In genomic region chr11:48101044-48101733, GRCh38 we compare ENCODE assay signal across 14 cellular contexts.
DNase-seq lines count a peak whose midpoint lies in the region; ATAC-seq and TF ChIP-seq lines count a peak whose summit lies in the region.
"Had no signal": no experiment of that assay in that cellular context is flagged by ENCODE, and none has a peak within 500 bp of the region (broad histone marks: within the 10 kb centered on the region; RNA-seq: fewer than 3 reads in every experiment).

No MANE protein-coding gene starts in this region.

- H2BK120ac ChIP-seq in IMR-90 (ENCODE audit: low read depth, low read length) = no peak overlapping the region

- peaks cover 24% of the 10 kb centered on the region for H4K20me1 ChIP-seq in IMR-90 (ENCODE audit: insufficient read depth, low read length)

- in situ Hi-C loops in IMR-90 (cut with MboI; ENCODE audit: low sequenced_read_pairs) = loop anchor here (10.0 kb wide), 1 partner anchor 246 kb away; no protein-coding TSS in a partner anchor

- intact Hi-C loops in IMR-90 (cut with micrococcal nuclease) = no loop called here
- intact Hi-C loops in left colon (cut with DNase I, micrococcal nuclease) = no loop called here

- H3K9me3 Mint-ChIP-seq in stimulated activated memory B cell treated with anti-CD40 and anti-IgM and Interleukin-4, amounts not matched to agents 10 μg/mL and 1 μg/mL and 100 μg/mL, for 72 hours = no peaks in the 10 kb centered on the region
- H3K9me3 Mint-ChIP-seq in stimulated activated naive CD8-positive, alpha-beta T cell treated with anti-CD3 and anti-CD28 coated beads, Interleukin-15, amount 100 ng/mL, for 72 hours = no peaks in the 10 kb centered on the region
- H3K9me3 Mint-ChIP-seq: activated T-helper 2 cell treated with anti-CD3 and anti-CD28 coated beads, Interferon-gamma antibody, Interleukin-2, Interleukin-4, amounts not matched to agents 10 μg/mL and 5 μg/mL and 100 μg/mL, durations not matched to agents 14 hours and 24 hours and 36 hours; CD14-positive monocyte; HFFc6 had no signal

- TF ChIP-seq POLR2A in IMR-90 (IDR thresholded peaks at IDR 0.05; ENCODE audit: low read depth, low read length) = no peak

- peaks cover 64% of the 10 kb centered on the region for H3K4me1 Mint-ChIP-seq in stimulated activated memory B cell treated with anti-CD40 and anti-IgM and Interleukin-4, amounts not matched to agents 10 μg/mL and 1 μg/mL and 100 μg/mL, for 72 hours
- H3K4me1 Mint-ChIP-seq in stimulated activated naive CD8-positive, alpha-beta T cell treated with anti-CD3 and anti-CD28 coated beads, Interleukin-15, amount 100 ng/mL, for 72 hours = peaks cover 74% of the 10 kb centered on the region

- no peak overlapping the region for H3K23ac ChIP-seq in IMR-90 (ENCODE audit: low read depth, low read length)

- ATAC-seq in IMR-90 (ENCODE audit: low read depth) (no peak), left colon (peak; percentile 26)
- no peak for ATAC-seq in stimulated activated memory B cell treated with anti-CD40 and anti-IgM and Interleukin-4, amounts not matched to agents 10 μg/mL and 1 μg/mL and 100 μg/mL, for 72 hours
- no peak for ATAC-seq in stimulated activated naive CD8-positive, alpha-beta T cell treated with anti-CD3 and anti-CD28 coated beads, Interleukin-15, amount 100 ng/mL, for 72 hours

- peaks cover 4% of the 10 kb centered on the region for H3K4me1 ChIP-seq in IMR-90 (ENCODE audit: control insufficient read depth, insufficient read depth, low read length)

- H3K27ac ChIP-seq in IMR-90 (ENCODE audit: insufficient read depth, low read length) (no peak overlapping the region), angular gyrus (ENCODE audit: low read depth, low read length) (peak overlapping the region; percentile 24)
- H3K27ac ChIP-seq: ascending aorta, thyroid gland had no signal

- no peak overlapping the region for H4K91ac ChIP-seq in IMR-90 (ENCODE audit: insufficient read depth, low read depth, low read length)

- peaks cover 27% of the 10 kb centered on the region for H3K9me1 ChIP-seq in IMR-90 (ENCODE audit: insufficient read depth, low read length)

- TF ChIP-seq CTCF in IMR-90 (conservative IDR thresholded peaks at IDR 0.05; ENCODE audit: low read depth, low read length) = no peak

- H3K79me1 ChIP-seq in IMR-90 (ENCODE audit: low read depth in 1 of 2, low read length in 2 of 2) = peaks cover 37 to 67% of the 10 kb centered on the region in 2 experiments

- no peak for DNase-seq in IMR-90
- peak in 1 of 2 donors; percentile 22 for DNase-seq in left colon
- no peak for DNase-seq in HK-2 (ENCODE audit: unreplicated experiment)
- no peak for DNase-seq in NCI-H1105 treated with DMSO at 0.1 percent for 48 hours (lab: John Stamatoyannopoulos, UW)
- DNase-seq in stimulated activated naive CD8-positive, alpha-beta T cell treated with anti-CD3 and anti-CD28 coated beads, Interleukin-15, amount 100 ng/mL, for 72 hours = no peak
- DNase-seq: activated CD4-positive, alpha-beta T cell treated with anti-CD3 and anti-CD28 coated beads for 1 hour; HFFc6; thyroid gland had no signal

- no peaks in the 10 kb centered on the region for H3K9me3 ChIP-seq in IMR-90 (ENCODE audit: control insufficient read depth, insufficient read depth, low read length)
- H3K9me3 ChIP-seq: ascending aorta, prostate gland, thyroid gland had no signal

- H2AK5ac ChIP-seq in IMR-90 (ENCODE audit: low read depth, low read length) = no peak overlapping the region

- H4K8ac ChIP-seq in IMR-90 (ENCODE audit: low read depth in 2 of 2, low read length in 2 of 2) = no peak overlapping the region

- H2BK15ac ChIP-seq in IMR-90 (ENCODE audit: low read depth, low read length) = no peak overlapping the region

- POLR2A ChIA-PET in IMR-90 (lab: Charles Lee; ENCODE audit: unreplicated experiment) = interaction anchor here (0.5 kb wide), 1 partner anchor 38 kb away, joined by 3 read pairs; no protein-coding TSS in a partner anchor

- no peak overlapping the region for H4K5ac ChIP-seq in IMR-90 (ENCODE audit: low read depth, low read length)

- H3K27ac Mint-ChIP-seq in stimulated activated memory B cell treated with anti-CD40 and anti-IgM and Interleukin-4, amounts not matched to agents 10 μg/mL and 1 μg/mL and 100 μg/mL, for 72 hours = peak overlapping the region; percentile 78
- H3K27ac Mint-ChIP-seq in stimulated activated naive CD8-positive, alpha-beta T cell treated with anti-CD3 and anti-CD28 coated beads, Interleukin-15, amount 100 ng/mL, for 72 hours = peak overlapping the region in 1 of 2 donors; percentile 73
- H3K27ac Mint-ChIP-seq: activated T-helper 2 cell treated with anti-CD3 and anti-CD28 coated beads, Interferon-gamma antibody, Interleukin-2, Interleukin-4, amounts not matched to agents 10 μg/mL and 5 μg/mL and 100 μg/mL, durations not matched to agents 14 hours and 24 hours and 36 hours; HFFc6 had no signal

- H2AK9ac ChIP-seq in IMR-90 (replicated peaks; ENCODE audit: low read depth, low read length, poor library complexity) = no peak overlapping the region

- no peaks in the 10 kb centered on the region for H3K36me3 ChIP-seq in IMR-90 (ENCODE audit: control insufficient read depth, insufficient read depth, low read length)
- H3K36me3 ChIP-seq: ascending aorta, prostate gland, thyroid gland had no signal

- 0 out of 2 replicates have a peak overlapping the region, but pooled peaks have one; percentile 31 for H3K14ac ChIP-seq in IMR-90 (replicated peaks; ENCODE audit: low read depth, low read length)

- BruUV-seq in IMR-90 (replicated peaks; lab: Mats Ljungman, UMichigan) = no TSS peak

- WGBS in IMR-90 (ENCODE audit: extremely low coverage in 2 of 2, insufficient read length in 1 of 2), 2 experiments = 68% methylated on average over 3 of the region's 11 CpGs; no CpG with 5 or more reads in 1 of the 2 experiments

- no peak for TF ChIP-seq RAD21 in IMR-90 (IDR thresholded peaks at IDR 0.05; ENCODE audit: low read length)

- H2BK20ac ChIP-seq in IMR-90 (ENCODE audit: low read depth, low read length) = no peak overlapping the region

- no peaks in the 10 kb centered on the region for H3K27me3 Mint-ChIP-seq in stimulated activated memory B cell treated with anti-CD40 and anti-IgM and Interleukin-4, amounts not matched to agents 10 μg/mL and 1 μg/mL and 100 μg/mL, for 72 hours
- no peaks in the 10 kb centered on the region for H3K27me3 Mint-ChIP-seq in stimulated activated naive CD8-positive, alpha-beta T cell treated with anti-CD3 and anti-CD28 coated beads, Interleukin-15, amount 100 ng/mL, for 72 hours

- no peak overlapping the region for H3K4me3 ChIP-seq in IMR-90 (ENCODE audit: insufficient read depth, low read depth, low read length)
- H3K4me3 ChIP-seq: ascending aorta, prostate gland, thyroid gland had no signal

- no peaks in the 10 kb centered on the region for H3K27me3 ChIP-seq in IMR-90 (ENCODE audit: control insufficient read depth, insufficient read depth, low read length)
- H3K27me3 ChIP-seq: ascending aorta, thyroid gland had no signal

- H3K4me3 Mint-ChIP-seq in stimulated activated memory B cell treated with anti-CD40 and anti-IgM and Interleukin-4, amounts not matched to agents 10 μg/mL and 1 μg/mL and 100 μg/mL, for 72 hours = no peak overlapping the region
- H3K4me3 Mint-ChIP-seq in stimulated activated naive CD8-positive, alpha-beta T cell treated with anti-CD3 and anti-CD28 coated beads, Interleukin-15, amount 100 ng/mL, for 72 hours = no peak overlapping the region
- H3K4me3 Mint-ChIP-seq: CD14-positive monocyte, HFFc6 had no signal

- no peak overlapping the region for H2AFZ ChIP-seq in IMR-90 (replicated peaks; ENCODE audit: low read length, poor library complexity)

- dilution Hi-C loops in IMR-90 (cut with HindIII; ENCODE audit: low sequenced_read_pairs, unreplicated experiment) = no loop called here

- H3K36me3 Mint-ChIP-seq in stimulated activated memory B cell treated with anti-CD40 and anti-IgM and Interleukin-4, amounts not matched to agents 10 μg/mL and 1 μg/mL and 100 μg/mL, for 72 hours = no peaks in the 10 kb centered on the region

- no peak overlapping the region for H3K4ac ChIP-seq in IMR-90 (ENCODE audit: low read depth, low read length)

- no peak overlapping the region for H3K9ac ChIP-seq in IMR-90 (ENCODE audit: low read depth, low read length)

- CTCF ChIA-PET in IMR-90 (lab: Yijun Ruan, JAX) = interaction anchor here (0.6 kb wide), 1 partner anchor 50 kb away, joined by 3 read pairs; no protein-coding TSS in a partner anchor

- H2BK5ac ChIP-seq in IMR-90 (ENCODE audit: low read depth, low read length, poor library complexity, severe bottlenecking) = no peak overlapping the region

- no peak overlapping the region for H3K56ac ChIP-seq in IMR-90 (ENCODE audit: extremely low read depth, insufficient read depth, low read length)

- H3K18ac ChIP-seq in IMR-90 (ENCODE audit: low read depth, low read length) = no peak overlapping the region

- H3K4me2 ChIP-seq in IMR-90 (ENCODE audit: low read depth, low read length) = no peak overlapping the region

TF ChIP-seq in IMR-90, 13 proteins besides CTCF, POLR2A, EP300 and RAD21:
- no peak for TF ChIP-seq RCOR1 (IDR thresholded peaks at IDR 0.05; ENCODE audit: insufficient replicate concordance, low read length)
- no peak for TF ChIP-seq MAZ (IDR thresholded peaks at IDR 0.05; ENCODE audit: borderline replicate concordance, low read depth, low read length)
- TF ChIP-seq USF2 (IDR thresholded peaks at IDR 0.05; ENCODE audit: low read depth, low read length) = no peak
- TF ChIP-seq MXI1 (IDR thresholded peaks at IDR 0.05; ENCODE audit: borderline replicate concordance, low read depth, low read length) = no peak
